1 cellular context compared by ENCODE assay signal in the genomic region with DNA sequence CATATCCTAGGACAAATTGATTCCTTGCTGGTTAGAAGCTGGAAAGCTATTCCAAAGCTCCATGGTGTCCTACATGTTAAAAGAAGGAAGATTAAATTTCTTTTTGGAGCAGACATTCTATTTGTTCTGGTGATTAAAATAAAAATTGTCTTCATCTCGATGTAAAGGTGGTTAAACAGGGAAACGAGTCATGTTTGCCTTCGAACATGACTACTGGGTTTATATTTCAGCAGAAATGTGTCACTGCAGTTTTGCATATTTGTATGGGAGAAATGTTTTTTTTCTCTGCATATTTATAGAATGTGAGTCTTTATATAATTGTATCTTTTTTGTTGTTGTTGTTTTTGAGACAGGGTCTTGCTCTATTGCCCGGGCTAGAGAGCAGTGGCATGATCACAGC.
A peak's percentile ranks its signal among the peaks of the same experiment; 100 is the strongest.
TF ChIP-seq lines count a peak whose summit lies in the region.

No MANE protein-coding gene starts in this region.

TF ChIP-seq in endothelial cell of umbilical vein, 7 proteins besides CTCF, POLR2A, EP300 and RAD21:
- TF ChIP-seq, protein P1, sequence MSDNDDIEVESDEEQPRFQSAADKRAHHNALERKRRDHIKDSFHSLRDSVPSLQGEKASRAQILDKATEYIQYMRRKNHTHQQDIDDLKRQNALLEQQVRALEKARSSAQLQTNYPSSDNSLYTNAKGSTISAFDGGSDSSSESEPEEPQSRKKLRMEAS (IDR thresholded peaks at IDR 0.05; ENCODE audit: insufficient read depth, insufficient read length), result no peak
- TF ChIP-seq FOS (IDR thresholded peaks at IDR 0.05; ENCODE audit: borderline replicate concordance, insufficient read depth, low read length) (peak; percentile 29), GATA2 (IDR thresholded peaks at IDR 0.05; ENCODE audit: insufficient read depth, insufficient read length, low read depth, low read length) (no peak), JUN (IDR thresholded peaks at IDR 0.05; ENCODE audit: borderline replicate concordance, insufficient read depth, insufficient read length, low read depth) (no peak)
